ENCODE assay signal across 6 cellular contexts in genomic region chr2:61866482-61867089, GRCh38. TPM values are rescaled to one million over a fixed set of nuclear protein-coding genes. Genes with fewer than 3 reads are reported as not detected.
DNase-seq lines count a peak whose midpoint lies in the region; ATAC-seq, FAIRE-seq and TF ChIP-seq lines count a peak whose summit lies in the region.
"Not testable (repeated sequence)": the region's sequence is repeated elsewhere in the genome, so short reads cannot be mapped to it uniquely, and the experiment has no call there.

No MANE protein-coding gene starts in this region.

- not testable (repeated sequence) for H3K9ac ChIP-seq in HCT116 (ENCODE audit: low read length); K562 (ENCODE audit: insufficient read depth in 1 of 2, low read depth in 2 of 2, low read length in 2 of 2); HepG2 (ENCODE audit: insufficient read depth, low read depth, low read length)

- RAD21 ChIA-PET in HCT116 (lab: Charles Lee; ENCODE audit: low non-redundant PET in 1 of 2, low total read pairs in 2 of 2, uncharacterized antibody in 2 of 2, unreplicated experiment in 2 of 2), result interaction anchor here in 1 of 2 experiments (0.7 kb wide), 1 partner anchor 562 kb away, joined by 3 read pairs; no protein-coding TSS in a partner anchor

- not testable (repeated sequence) for H3K4me3 ChIP-seq in A549; HCT116 (replicated peaks in 1 of 2; ENCODE audit: low read depth in 1 of 2, low read length in 2 of 2); K562; HepG2 (replicated peaks in 1 of 3; ENCODE audit: insufficient read depth in 1 of 3, low read depth in 2 of 3, low read length in 3 of 3)

- H3K9me3 Mint-ChIP-seq in WTC11, result not testable (repeated sequence)

- BruUV-seq in HCT116 (replicated peaks; lab: Mats Ljungman, UMichigan); K562 (replicated peaks; lab: Mats Ljungman, UMichigan); HepG2 (replicated peaks; lab: Mats Ljungman, UMichigan): not testable (repeated sequence)

- not testable (repeated sequence) for H3K27me3 Mint-ChIP-seq in WTC11 (ENCODE audit: low read depth)

- H3K79me2 ChIP-seq in HCT116 (ENCODE audit: insufficient read depth, low read length); K562 (ENCODE audit: control insufficient read depth, insufficient read depth, low read length); HepG2 (ENCODE audit: insufficient read depth, low read length): not testable (repeated sequence)

- H3K36me3 ChIP-seq in HCT116 (ENCODE audit: control insufficient read depth in 1 of 2, insufficient read depth in 2 of 2, low read length in 2 of 2) (peaks cover 26 to 36% of the 10 kb centered on the region in 2 experiments), K562 (ENCODE audit: control insufficient read depth, insufficient read depth, low read length) (peaks cover 49% of the 10 kb centered on the region), HepG2 (replicated peaks in 1 of 2; ENCODE audit: control insufficient read depth in 1 of 2, insufficient read depth in 2 of 2, low read length in 2 of 2) (peaks cover 17 to 47% of the 10 kb centered on the region in 2 experiments)

- POLR2A ChIA-PET in A549 (lab: Yijun Ruan, JAX), result interaction anchor here (3.4 kb wide), 1 partner anchor 12 kb away, joined by 19 read pairs; the partner anchor contains the start of gene FAM161A
- POLR2A ChIA-PET in HCT116 (lab: Charles Lee), result not testable (repeated sequence)
- POLR2A ChIA-PET in WTC11 (lab: Charles Lee), result interaction anchor here (1.0 kb wide), 1 partner anchor 13 kb away, joined by 4 read pairs; the partner anchor contains the start of gene FAM161A
- POLR2A ChIA-PET in K562 (lab: Yijun Ruan, JAX), result interaction anchor here (0.6 to 1.6 kb wide), 6 partner anchors 13 to 762 kb away, joined by 3 to 6 read pairs (median 4); partner anchors contain the start of gene FAM161A
- POLR2A ChIA-PET in HepG2 (lab: Yijun Ruan, JAX), result interaction anchor here (2.2 kb wide), 1 partner anchor 12 kb away, joined by 17 read pairs; the partner anchor contains the start of gene FAM161A

- peaks cover 16% of the 10 kb centered on the region; the same call in 1 of the 2 replicates for H4K20me1 ChIP-seq in HCT116 (ENCODE audit: insufficient read depth)
- not testable (repeated sequence) for H4K20me1 ChIP-seq in K562 (replicated peaks; ENCODE audit: control insufficient read depth, insufficient read depth, low read length); HepG2 (ENCODE audit: insufficient read depth, low read length)

- intact Hi-C loops in HCT116 (cut with micrococcal nuclease); K562 (cut with micrococcal nuclease); HepG2 (cut with micrococcal nuclease; ENCODE audit: unreplicated experiment): not testable (repeated sequence)

- H3K27ac ChIP-seq in A549; HCT116 (ENCODE audit: low read depth, low read length); K562 (ENCODE audit: extremely low read depth, low read depth, low read length); HepG2 (ENCODE audit: extremely low read length, insufficient read depth, low read length): not testable (repeated sequence)

- not testable (repeated sequence) for H3K4me2 ChIP-seq in A549; HCT116 (ENCODE audit: low read length); K562 (ENCODE audit: insufficient read depth, low read length); HepG2 (ENCODE audit: low read depth, low read length)

- not testable (repeated sequence) for H3K9me3 ChIP-seq in A549; HCT116 (ENCODE audit: control insufficient read depth in 1 of 2, insufficient read depth in 1 of 2, low read depth in 1 of 2, low read length in 2 of 2); K562 (replicated peaks; ENCODE audit: control insufficient read depth, insufficient read depth, low read depth, low read length); HepG2 (ENCODE audit: low read length)

- H2AFZ ChIP-seq in HCT116 (ENCODE audit: low read depth, low read length, poor library complexity, severe bottlenecking); K562 (ENCODE audit: low read depth, low read length); HepG2 (ENCODE audit: low read length): not testable (repeated sequence)

- H3K36me3 Mint-ChIP-seq in WTC11, result peaks cover 57% of the 10 kb centered on the region

- TF ChIP-seq EP300 in A549 (IDR thresholded peaks at IDR 0.05); K562 (IDR thresholded peaks at IDR 0.05; ENCODE audit: low read length); HepG2 (IDR thresholded peaks at IDR 0.05; ENCODE audit: low read depth in 2 of 2, low read length in 2 of 2); HepG2 (CRISPR knock-in tag; IDR thresholded peaks at IDR 0.05; ENCODE audit: borderline replicate concordance): not testable (repeated sequence)

- H3K4me1 ChIP-seq in A549; HCT116 (ENCODE audit: control insufficient read depth in 1 of 2, insufficient read depth in 2 of 2, low read length in 2 of 2); K562 (replicated peaks in 1 of 2; ENCODE audit: control insufficient read depth in 2 of 2, insufficient read depth in 2 of 2, low read length in 2 of 2); HepG2 (ENCODE audit: insufficient read depth, low read length): not testable (repeated sequence)

- H3K4me3 Mint-ChIP-seq in WTC11, result not testable (repeated sequence)

- H3K9me1 ChIP-seq in K562 (ENCODE audit: control insufficient read depth, insufficient read depth, low read length), result not testable (repeated sequence)

- not testable (repeated sequence) for H3K27me3 ChIP-seq in HCT116 (ENCODE audit: insufficient read depth, low read length); K562 (ENCODE audit: control insufficient read depth in 2 of 2, insufficient read depth in 2 of 2, low read length in 2 of 2); HepG2 (ENCODE audit: control insufficient read depth in 1 of 2, insufficient read depth in 2 of 2, low read length in 2 of 2)

- not testable (repeated sequence) for FAIRE-seq in A549 (lab: Jason Lieb, UNC); K562 (lab: Jason Lieb, UNC)
- FAIRE-seq in HepG2 (lab: Jason Lieb, UNC), result peak; percentile 4

- H3K4me1 Mint-ChIP-seq in WTC11, result not testable (repeated sequence)

- H3K9me2 ChIP-seq in HCT116 (ENCODE audit: insufficient read depth), result not testable (repeated sequence)

- ATAC-seq in A549, WTC11, K562, HepG2: not testable (repeated sequence)
- ATAC-seq in HCT116, result peak; percentile 37; the same call in 1 of the 2 replicates

- CTCF ChIA-PET in A549 (lab: Yijun Ruan, JAX); HCT116 (lab: Charles Lee); K562 (lab: Yijun Ruan, JAX; ENCODE audit: low intra/inter-chr PET ratio); HepG2 (lab: Yijun Ruan, JAX; ENCODE audit: low intra/inter-chr PET ratio, low total read pairs): not testable (repeated sequence)
- CTCF ChIA-PET in WTC11 (lab: Charles Lee), result interaction anchor here (1.2 to 1.6 kb wide), 2 partner anchors 12 to 15 kb away, joined by 3 to 5 read pairs; partner anchors contain the start of gene FAM161A

- not testable (repeated sequence) for TF ChIP-seq RAD21 in A549 (conservative IDR thresholded peaks at IDR 0.05 in 1 of 2, IDR thresholded peaks at IDR 0.05 in 1 of 2); HCT116 (IDR thresholded peaks at IDR 0.05; ENCODE audit: low read depth); K562 (CRISPR knock-in tag; conservative IDR thresholded peaks at IDR 0.05 in 1 of 2, IDR thresholded peaks at IDR 0.05 in 1 of 2); HepG2 (CRISPR knock-in tag; IDR thresholded peaks at IDR 0.05)

- WGBS in A549 (ENCODE audit: missing lambda C conversion rate), result 92% methylated on average over 14 of the region's 14 CpGs
- WGBS in K562 (ENCODE audit: insufficient coverage, low coverage, missing lambda C conversion rate), result 91% methylated on average over 14 of the region's 14 CpGs
- WGBS in HepG2 (ENCODE audit: low lambda C conversion rate), result 98% methylated on average over 14 of the region's 14 CpGs

- in situ Hi-C loops in K562 (cut with MboI); HepG2 (cut with HindIII; ENCODE audit: extremely low pct_ligation_motif_present, low pct_unique_long_range_greater_than_20kb): not testable (repeated sequence)

- DNase-seq in A549 (ENCODE audit: low read depth in 1 of 2, low spot score in 1 of 2); HCT116 (ENCODE audit: low read depth, low spot score); WTC11 (ENCODE audit: low spot score); K562 (ENCODE audit: extremely low read depth in 1 of 4, low spot score in 3 of 4); HepG2 (ENCODE audit: low spot score): not testable (repeated sequence)
- peak; percentile 17 for DNase-seq in M059J (ENCODE audit: low read depth)

- not testable (repeated sequence) for TF ChIP-seq CTCF in A549 (IDR thresholded peaks at IDR 0.05); HCT116 (IDR thresholded peaks at IDR 0.05 in 2 of 3, conservative IDR thresholded peaks at IDR 0.05 in 1 of 3; ENCODE audit: borderline replicate concordance in 1 of 3, insufficient read depth in 1 of 3, low read depth in 2 of 3, low read length in 2 of 3); WTC11 (IDR thresholded peaks at IDR 0.05); K562 (IDR thresholded peaks at IDR 0.05 in 2 of 3, conservative IDR thresholded peaks at IDR 0.05 in 1 of 3; ENCODE audit: insufficient read depth in 2 of 3, low read depth in 1 of 3, low read length in 3 of 3); HepG2 (CRISPR knock-in tag; IDR thresholded peaks at IDR 0.05)

- not testable (repeated sequence) for TF ChIP-seq POLR2A in A549 (IDR thresholded peaks at IDR 0.05; ENCODE audit: low read length); HCT116 (IDR thresholded peaks at IDR 0.05; ENCODE audit: borderline replicate concordance, extremely low read depth, insufficient read depth, insufficient read length)
- TF ChIP-seq POLR2A in K562 (conservative IDR thresholded peaks at IDR 0.05) (peak; percentile 61; the same call in 1 of the 2 replicates), HepG2 (IDR thresholded peaks at IDR 0.05; ENCODE audit: insufficient read depth in 1 of 2, low read depth in 2 of 2, low read length in 2 of 2) (peak in 1 of 2 experiments; percentile 14; a peak in 1 of 4 replicates)

- not testable (repeated sequence) for H3K27ac Mint-ChIP-seq in WTC11

RNA-seq across cellular contexts. Expression of gene FAM161A, which starts 12.7 kb away (rescaled TPM):
- polyA plus RNA-seq in A549 (2011; rRNA removed) (5.8 and 10.0 TPM in 2 replicates), A549 (2017; fragmentation: RNase III; extraction: RNeasy Plus Mini Kit Qiagen cat#74134 plus additional on column Dnase treatment) (11.0 to 12.3 TPM (median 11.8 TPM) in 3 replicates), K562 (2011; rRNA removed) (0.35 and 0.45 TPM in 2 replicates), K562 (2014; fragmentation: Illumina TruSeq; extraction: Trizol) (1.00 and 1.0 TPM in 2 replicates), K562 (2014; fragmentation: Nextera tagmentation; extraction: Ambion mirVana) (under 1 TPM; 0.29 to 0.39 TPM), K562 (2014; rRNA removed) (0.63 and 1.3 TPM in 2 replicates), HepG2 (2011; rRNA removed) (1.8 and 2.7 TPM in 2 replicates)
- polyA plus RNA-seq in A549 (2012; cell fraction: cytosol; rRNA removed), result 1.2 and 1.3 TPM in 2 replicates
- polyA plus RNA-seq in A549 (2012; cell fraction: nucleus; rRNA removed), result 1.3 and 2.7 TPM in 2 replicates
- polyA minus RNA-seq in A549 (2011; rRNA and poly(A)+ RNA removed), result 1.3 and 1.9 TPM in 2 replicates
- total RNA-seq in HCT116 (2021; ENCODE audit: unreplicated experiment) (7.3 TPM), WTC11 (2021) (11.0 to 12.4 TPM (median 11.9 TPM) in 3 replicates), K562 (2014; rRNA removed) (0.27 and 0.82 TPM in 2 replicates), K562 (2014; rRNA removed; fragmentation: Illumina TruSeq; extraction: Trizol) (1.4 and 1.6 TPM in 2 replicates), K562 (2015; rRNA removed; fragmentation: Illumina TruSeq; extraction: Trizol) (1.0 and 1.4 TPM in 2 replicates), K562 (2021) (0.72 and 0.80 TPM in 2 replicates), HepG2 (2016; rRNA removed; fragmentation: Illumina TruSeq; extraction: Trizol) (3.4 and 5.0 TPM in 2 replicates)
- polyA plus RNA-seq in HCT116 (2012), result 1.1 and 1.7 TPM in 2 replicates
- 1.7 and 2.0 TPM in 2 replicates for total RNA-seq in M059J (2014; rRNA removed; shearing (Covaris generic))
- 0.53 and 2.1 TPM in 2 replicates for total RNA-seq in K562 (2011; cell fraction: chromatin; rRNA removed; ENCODE audit: low replicate concordance)
- 0.33 and 0.66 TPM in 2 replicates for total RNA-seq in K562 (2011; cell fraction: nucleolus; rRNA removed)
- 0.46 and 0.59 TPM in 2 replicates for total RNA-seq in K562 (2011; cell fraction: nucleoplasm; rRNA removed)
- polyA plus RNA-seq in K562 (2011; cell fraction: cytosol; rRNA removed), result 0.04 and 0.15 TPM in 2 replicates
- 0.37 and 0.58 TPM in 2 replicates for polyA plus RNA-seq in K562 (2011; cell fraction: nucleus; rRNA removed)
- 0.40 and 0.57 TPM in 2 replicates for polyA plus RNA-seq in K562 (2012)
- polyA minus RNA-seq in K562 (2011; rRNA and poly(A)+ RNA removed), result 0.46 and 0.51 TPM in 2 replicates
- polyA minus RNA-seq in K562 (2011; cell fraction: cytosol; rRNA and poly(A)+ RNA removed), result not detected in 2 replicates
- 0.40 and 0.67 TPM in 2 replicates for polyA minus RNA-seq in K562 (2011; cell fraction: nucleus; rRNA and poly(A)+ RNA removed)
- 0.81 and 1.1 TPM in 2 replicates for total RNA-seq in HepG2 (2016; cell fraction: cytosol; rRNA removed; fragmentation: Illumina TruSeq; extraction: Trizol; ENCODE audit: low read depth)
- total RNA-seq in HepG2 (2016; cell fraction: insoluble cytoplasmic fraction; rRNA removed; fragmentation: Illumina TruSeq; extraction: Trizol), result 3.5 and 5.4 TPM in 2 replicates
- total RNA-seq in HepG2 (2016; cell fraction: membrane; rRNA removed; fragmentation: Illumina TruSeq; extraction: Trizol), result 2.5 and 2.7 TPM in 2 replicates
- 5.8 and 7.4 TPM in 2 replicates for total RNA-seq in HepG2 (2016; cell fraction: nucleus; rRNA removed; fragmentation: Illumina TruSeq; extraction: Trizol)
- 0.50 and 0.65 TPM in 2 replicates for polyA plus RNA-seq in HepG2 (2011; cell fraction: cytosol; rRNA removed)
- polyA plus RNA-seq in HepG2 (2011; cell fraction: nucleus; rRNA removed), result 2.8 and 3.2 TPM in 2 replicates
- 2.5 and 3.3 TPM in 2 replicates for polyA plus RNA-seq in HepG2 (2012)
- 0.29 and 0.33 TPM in 2 replicates for polyA plus RNA-seq in HepG2 (2016; cell fraction: cytosol; fragmentation: Illumina TruSeq; extraction: Trizol; ENCODE audit: low read depth)
- 6.6 and 9.6 TPM in 2 replicates for polyA plus RNA-seq in HepG2 (2016; cell fraction: insoluble cytoplasmic fraction; fragmentation: Illumina TruSeq; extraction: Trizol; ENCODE audit: low read depth)
- polyA plus RNA-seq in HepG2 (2016; cell fraction: membrane; fragmentation: Illumina TruSeq; extraction: Trizol; ENCODE audit: low read depth), result 1.2 TPM in 2 replicates
- 19.9 and 20.4 TPM in 2 replicates for polyA plus RNA-seq in HepG2 (2016; cell fraction: nucleus; fragmentation: Illumina TruSeq; extraction: Trizol; ENCODE audit: insufficient read depth, low read depth)
- 0.64 and 1.3 TPM in 2 replicates for polyA minus RNA-seq in HepG2 (2011; rRNA and poly(A)+ RNA removed; ENCODE audit: low replicate concordance)
- 0.70 and 0.89 TPM in 2 replicates for polyA minus RNA-seq in HepG2 (2011; cell fraction: cytosol; rRNA and poly(A)+ RNA removed)
- 5.8 TPM in 2 replicates for polyA minus RNA-seq in HepG2 (2011; cell fraction: nucleus; rRNA and poly(A)+ RNA removed)

RNA-seq across cellular contexts. Expression of gene CCT4, which starts 21.9 kb away (rescaled TPM):
- polyA plus RNA-seq in A549 (2011; rRNA removed), result 307 and 352 TPM in 2 replicates
- 149 TPM in 2 replicates for polyA plus RNA-seq in A549 (2012; cell fraction: cytosol; rRNA removed)
- polyA plus RNA-seq in A549 (2012; cell fraction: nucleus; rRNA removed), result 89.2 and 112 TPM in 2 replicates
- 355 to 405 TPM (median 361 TPM) in 3 replicates for polyA plus RNA-seq in A549 (2017; fragmentation: RNase III; extraction: RNeasy Plus Mini Kit Qiagen cat#74134 plus additional on column Dnase treatment)
- 102 and 120 TPM in 2 replicates for polyA minus RNA-seq in A549 (2011; rRNA and poly(A)+ RNA removed)
- 316 TPM for total RNA-seq in HCT116 (2021; ENCODE audit: unreplicated experiment)
- polyA plus RNA-seq in HCT116 (2012), result 134 and 185 TPM in 2 replicates
- total RNA-seq in M059J (2014; rRNA removed; shearing (Covaris generic)), result 194 and 248 TPM in 2 replicates
- 345 to 362 TPM (median 359 TPM) in 3 replicates for total RNA-seq in WTC11 (2021)
- 61.0 and 77.5 TPM in 2 replicates for total RNA-seq in K562 (2011; cell fraction: chromatin; rRNA removed; ENCODE audit: low replicate concordance)
- total RNA-seq in K562 (2011; cell fraction: nucleolus; rRNA removed), result 53.8 and 58.2 TPM in 2 replicates
- total RNA-seq in K562 (2011; cell fraction: nucleoplasm; rRNA removed), result 73.7 and 82.9 TPM in 2 replicates
- 247 and 314 TPM in 2 replicates for total RNA-seq in K562 (2014; rRNA removed)
- 367 and 401 TPM in 2 replicates for total RNA-seq in K562 (2014; rRNA removed; fragmentation: Illumina TruSeq; extraction: Trizol)
- total RNA-seq in K562 (2015; rRNA removed; fragmentation: Illumina TruSeq; extraction: Trizol), result 334 and 336 TPM in 2 replicates
- 368 and 369 TPM in 2 replicates for total RNA-seq in K562 (2021)
- 230 and 345 TPM in 2 replicates for polyA plus RNA-seq in K562 (2011; rRNA removed)
- polyA plus RNA-seq in K562 (2011; cell fraction: cytosol; rRNA removed), result 96.7 and 163 TPM in 2 replicates
- 72.5 and 101 TPM in 2 replicates for polyA plus RNA-seq in K562 (2011; cell fraction: nucleus; rRNA removed)
- polyA plus RNA-seq in K562 (2012), result 283 and 320 TPM in 2 replicates
- 303 and 305 TPM in 2 replicates for polyA plus RNA-seq in K562 (2014; fragmentation: Illumina TruSeq; extraction: Trizol)
- 100 to 1,000 TPM; 101 to 157 TPM for polyA plus RNA-seq in K562 (2014; fragmentation: Nextera tagmentation; extraction: Ambion mirVana)
- polyA plus RNA-seq in K562 (2014; rRNA removed), result 228 and 263 TPM in 2 replicates
- 268 and 284 TPM in 2 replicates for polyA minus RNA-seq in K562 (2011; rRNA and poly(A)+ RNA removed)
- polyA minus RNA-seq in K562 (2011; cell fraction: cytosol; rRNA and poly(A)+ RNA removed), result 186 and 192 TPM in 2 replicates
- 34.2 and 51.4 TPM in 2 replicates for polyA minus RNA-seq in K562 (2011; cell fraction: nucleus; rRNA and poly(A)+ RNA removed)
- 340 and 437 TPM in 2 replicates for total RNA-seq in HepG2 (2016; rRNA removed; fragmentation: Illumina TruSeq; extraction: Trizol)
- 104 and 110 TPM in 2 replicates for total RNA-seq in HepG2 (2016; cell fraction: cytosol; rRNA removed; fragmentation: Illumina TruSeq; extraction: Trizol; ENCODE audit: low read depth)
- 333 and 424 TPM in 2 replicates for total RNA-seq in HepG2 (2016; cell fraction: insoluble cytoplasmic fraction; rRNA removed; fragmentation: Illumina TruSeq; extraction: Trizol)
- 151 and 155 TPM in 2 replicates for total RNA-seq in HepG2 (2016; cell fraction: membrane; rRNA removed; fragmentation: Illumina TruSeq; extraction: Trizol)
- 146 and 161 TPM in 2 replicates for total RNA-seq in HepG2 (2016; cell fraction: nucleus; rRNA removed; fragmentation: Illumina TruSeq; extraction: Trizol)
- 107 and 138 TPM in 2 replicates for polyA plus RNA-seq in HepG2 (2011; rRNA removed)
- polyA plus RNA-seq in HepG2 (2011; cell fraction: cytosol; rRNA removed), result 82.8 and 109 TPM in 2 replicates
- 37.1 and 40.4 TPM in 2 replicates for polyA plus RNA-seq in HepG2 (2011; cell fraction: nucleus; rRNA removed)
- 213 and 256 TPM in 2 replicates for polyA plus RNA-seq in HepG2 (2012)
- 49.7 and 50.6 TPM in 2 replicates for polyA plus RNA-seq in HepG2 (2016; cell fraction: cytosol; fragmentation: Illumina TruSeq; extraction: Trizol; ENCODE audit: low read depth)
- 353 and 356 TPM in 2 replicates for polyA plus RNA-seq in HepG2 (2016; cell fraction: insoluble cytoplasmic fraction; fragmentation: Illumina TruSeq; extraction: Trizol; ENCODE audit: low read depth)
- polyA plus RNA-seq in HepG2 (2016; cell fraction: membrane; fragmentation: Illumina TruSeq; extraction: Trizol; ENCODE audit: low read depth), result 70.7 and 79.2 TPM in 2 replicates
- 148 and 151 TPM in 2 replicates for polyA plus RNA-seq in HepG2 (2016; cell fraction: nucleus; fragmentation: Illumina TruSeq; extraction: Trizol; ENCODE audit: insufficient read depth, low read depth)
- polyA minus RNA-seq in HepG2 (2011; rRNA and poly(A)+ RNA removed; ENCODE audit: low replicate concordance), result 71.9 and 75.3 TPM in 2 replicates
- 132 and 133 TPM in 2 replicates for polyA minus RNA-seq in HepG2 (2011; cell fraction: cytosol; rRNA and poly(A)+ RNA removed)
- 81.9 and 92.7 TPM in 2 replicates for polyA minus RNA-seq in HepG2 (2011; cell fraction: nucleus; rRNA and poly(A)+ RNA removed)

RNA-seq across cellular contexts. Expression of gene COMMD1, which starts 38.9 kb away (rescaled TPM):
- polyA plus RNA-seq in A549 (2011; rRNA removed) (53.9 and 54.1 TPM in 2 replicates), A549 (2017; fragmentation: RNase III; extraction: RNeasy Plus Mini Kit Qiagen cat#74134 plus additional on column Dnase treatment) (57.3 to 63.5 TPM (median 62.0 TPM) in 3 replicates), K562 (2011; rRNA removed) (31.3 and 35.6 TPM in 2 replicates), K562 (2014; fragmentation: Illumina TruSeq; extraction: Trizol) (21.4 and 21.7 TPM in 2 replicates), K562 (2014; fragmentation: Nextera tagmentation; extraction: Ambion mirVana) (10 to 100 TPM; 56.6 to 77.0 TPM), K562 (2014; rRNA removed) (17.3 and 22.7 TPM in 2 replicates), HepG2 (2011; rRNA removed) (22.8 and 25.7 TPM in 2 replicates)
- polyA plus RNA-seq in A549 (2012; cell fraction: cytosol; rRNA removed), result 33.8 and 36.9 TPM in 2 replicates
- polyA plus RNA-seq in A549 (2012; cell fraction: nucleus; rRNA removed), result 24.3 and 27.1 TPM in 2 replicates
- 17.3 and 18.9 TPM in 2 replicates for polyA minus RNA-seq in A549 (2011; rRNA and poly(A)+ RNA removed)
- total RNA-seq in HCT116 (2021; ENCODE audit: unreplicated experiment) (16.1 TPM), WTC11 (2021) (21.4 to 24.7 TPM (median 21.8 TPM) in 3 replicates), K562 (2014; rRNA removed) (14.4 and 15.4 TPM in 2 replicates), K562 (2014; rRNA removed; fragmentation: Illumina TruSeq; extraction: Trizol) (21.4 and 23.6 TPM in 2 replicates), K562 (2015; rRNA removed; fragmentation: Illumina TruSeq; extraction: Trizol) (19.6 and 21.2 TPM in 2 replicates), K562 (2021) (16.9 and 18.2 TPM in 2 replicates), HepG2 (2016; rRNA removed; fragmentation: Illumina TruSeq; extraction: Trizol) (105 and 125 TPM in 2 replicates)
- 11.7 and 14.7 TPM in 2 replicates for polyA plus RNA-seq in HCT116 (2012)
- total RNA-seq in M059J (2014; rRNA removed; shearing (Covaris generic)), result 47.7 and 75.7 TPM in 2 replicates
- total RNA-seq in K562 (2011; cell fraction: chromatin; rRNA removed; ENCODE audit: low replicate concordance), result 14.1 and 18.1 TPM in 2 replicates
- 8.0 and 10.3 TPM in 2 replicates for total RNA-seq in K562 (2011; cell fraction: nucleolus; rRNA removed)
- total RNA-seq in K562 (2011; cell fraction: nucleoplasm; rRNA removed), result 8.6 and 13.4 TPM in 2 replicates
- polyA plus RNA-seq in K562 (2011; cell fraction: cytosol; rRNA removed), result 16.0 and 21.1 TPM in 2 replicates
- 9.4 and 10.7 TPM in 2 replicates for polyA plus RNA-seq in K562 (2011; cell fraction: nucleus; rRNA removed)
- polyA plus RNA-seq in K562 (2012), result 35.7 and 84.8 TPM in 2 replicates
- 10.6 and 14.1 TPM in 2 replicates for polyA minus RNA-seq in K562 (2011; rRNA and poly(A)+ RNA removed)
- 4.1 and 7.3 TPM in 2 replicates for polyA minus RNA-seq in K562 (2011; cell fraction: cytosol; rRNA and poly(A)+ RNA removed)
- 2.8 and 6.6 TPM in 2 replicates for polyA minus RNA-seq in K562 (2011; cell fraction: nucleus; rRNA and poly(A)+ RNA removed)
- total RNA-seq in HepG2 (2016; cell fraction: cytosol; rRNA removed; fragmentation: Illumina TruSeq; extraction: Trizol; ENCODE audit: low read depth), result 137 and 165 TPM in 2 replicates
- total RNA-seq in HepG2 (2016; cell fraction: insoluble cytoplasmic fraction; rRNA removed; fragmentation: Illumina TruSeq; extraction: Trizol), result 102 and 125 TPM in 2 replicates
- 133 and 151 TPM in 2 replicates for total RNA-seq in HepG2 (2016; cell fraction: membrane; rRNA removed; fragmentation: Illumina TruSeq; extraction: Trizol)
- total RNA-seq in HepG2 (2016; cell fraction: nucleus; rRNA removed; fragmentation: Illumina TruSeq; extraction: Trizol), result 41.5 and 44.9 TPM in 2 replicates
- 25.9 and 29.9 TPM in 2 replicates for polyA plus RNA-seq in HepG2 (2011; cell fraction: cytosol; rRNA removed)
- 12.0 and 12.6 TPM in 2 replicates for polyA plus RNA-seq in HepG2 (2011; cell fraction: nucleus; rRNA removed)
- 35.6 and 38.0 TPM in 2 replicates for polyA plus RNA-seq in HepG2 (2012)
- 146 and 159 TPM in 2 replicates for polyA plus RNA-seq in HepG2 (2016; cell fraction: cytosol; fragmentation: Illumina TruSeq; extraction: Trizol; ENCODE audit: low read depth)
- 125 and 128 TPM in 2 replicates for polyA plus RNA-seq in HepG2 (2016; cell fraction: insoluble cytoplasmic fraction; fragmentation: Illumina TruSeq; extraction: Trizol; ENCODE audit: low read depth)
- 113 and 115 TPM in 2 replicates for polyA plus RNA-seq in HepG2 (2016; cell fraction: membrane; fragmentation: Illumina TruSeq; extraction: Trizol; ENCODE audit: low read depth)
- polyA plus RNA-seq in HepG2 (2016; cell fraction: nucleus; fragmentation: Illumina TruSeq; extraction: Trizol; ENCODE audit: insufficient read depth, low read depth), result 57.4 and 59.6 TPM in 2 replicates
- polyA minus RNA-seq in HepG2 (2011; rRNA and poly(A)+ RNA removed; ENCODE audit: low replicate concordance), result 9.1 and 10.7 TPM in 2 replicates
- polyA minus RNA-seq in HepG2 (2011; cell fraction: cytosol; rRNA and poly(A)+ RNA removed), result 8.6 and 9.5 TPM in 2 replicates
- 14.5 and 17.4 TPM in 2 replicates for polyA minus RNA-seq in HepG2 (2011; cell fraction: nucleus; rRNA and poly(A)+ RNA removed)
